In genomic region chr1:107243461-107243860, GRCh38 we compare ENCODE assay signal across 24 cellular contexts.
DNase-seq lines count a peak whose midpoint lies in the region; ATAC-seq and TF ChIP-seq lines count a peak whose summit lies in the region.
"Had no signal": no experiment of that assay in that cellular context is flagged by ENCODE, and none has a peak within 500 bp of the region (broad histone marks: within the 10 kb centered on the region; RNA-seq: fewer than 3 reads in every experiment).

No MANE protein-coding gene starts in this region.

- CTCF ChIA-PET in A673 (lab: Charles Lee) (no interaction called here), WTC11 (lab: Charles Lee) (interaction anchor here (1.0 to 1.6 kb wide), 3 partner anchors 13 to 46 kb away, joined by 3 to 8 read pairs (median 4); no protein-coding TSS in a partner anchor)

- TF ChIP-seq CTCF in A673 (conservative IDR thresholded peaks at IDR 0.05; ENCODE audit: low read depth, low read length) (no peak), DOHH2 (IDR thresholded peaks at IDR 0.05; ENCODE audit: low read depth, low read length, poor library complexity, severe bottlenecking) (no peak), WTC11 (IDR thresholded peaks at IDR 0.05) (no peak)

- peaks cover 5% of the 10 kb centered on the region for H3F3A ChIP-seq in DOHH2 (ENCODE audit: control insufficient read depth, insufficient read depth)

- no peak overlapping the region for H3K4me3 ChIP-seq in A673 (ENCODE audit: low read depth, low read length, poor library complexity, severe bottlenecking)
- H3K4me3 ChIP-seq in DOHH2 (ENCODE audit: low read length) = no peak overlapping the region
- no peak overlapping the region for H3K4me3 ChIP-seq in HAP-1
- H3K4me3 ChIP-seq: BLaER1 treated with 17β-estradiol and CSF1 and Interleukin-3, amounts not matched to agents 10 nM and 100 nM; GM12878 had no signal

- H3K36me3 ChIP-seq in A673 (ENCODE audit: insufficient read depth, low read length, poor library complexity, severe bottlenecking) (peaks cover 8% of the 10 kb centered on the region), DOHH2 (ENCODE audit: control insufficient read depth, low read length) (no peaks in the 10 kb centered on the region), HAP-1 (replicated peaks) (no peaks in the 10 kb centered on the region)
- H3K36me3 ChIP-seq: BLaER1 treated with 17β-estradiol and CSF1 and Interleukin-3, amounts not matched to agents 10 nM and 100 nM had no signal

- peaks cover 2% of the 10 kb centered on the region; the same call in 1 of the 2 replicates for H3K36me3 Mint-ChIP-seq in WTC11
- H3K36me3 Mint-ChIP-seq: CD4-positive, alpha-beta memory T cell; CD4-positive, CD25-positive, alpha-beta regulatory T cell; CD8-positive, alpha-beta memory T cell had no signal

- no TSS peak for BruUV-seq in A673 (replicated peaks; lab: Mats Ljungman, UMichigan)

- no peaks in the 10 kb centered on the region for H3K9me2 ChIP-seq in DOHH2 (replicated peaks; ENCODE audit: control insufficient read depth, low read length)

- no peak overlapping the region for H3K4me3 Mint-ChIP-seq in WTC11
- H3K4me3 Mint-ChIP-seq: B cell; CD4-positive, alpha-beta memory T cell; CD4-positive, CD25-positive, alpha-beta regulatory T cell; CD8-positive, alpha-beta memory T cell had no signal

- in situ Hi-C loops in HAP-1 (cut with MboI; ENCODE audit: low sequenced_read_pairs) = no loop called here

- POLR2A ChIA-PET in A673 (lab: Charles Lee; ENCODE audit: low non-redundant PET) (no interaction called here), WTC11 (lab: Charles Lee) (no interaction called here)

- H3K4me2 ChIP-seq in DOHH2 (ENCODE audit: low read length) = 0 out of 2 replicates have a peak overlapping the region, but pooled peaks have one; percentile 2
- H3K4me2 ChIP-seq: BLaER1 treated with 17β-estradiol and CSF1 and Interleukin-3, amounts not matched to agents 10 nM and 100 nM had no signal

- no peaks in the 10 kb centered on the region for H4K20me1 ChIP-seq in DOHH2 (ENCODE audit: control insufficient read depth, insufficient read depth, low read depth, low read length)
- H4K20me1 ChIP-seq: BLaER1 treated with 17β-estradiol and CSF1 and Interleukin-3, amounts not matched to agents 10 nM and 100 nM had no signal

- no peaks in the 10 kb centered on the region for H3K9me3 ChIP-seq in A673 (ENCODE audit: low read depth, low read length, poor library complexity, severe bottlenecking)
- H3K9me3 ChIP-seq in DOHH2 (ENCODE audit: control insufficient read depth, insufficient read depth, low read length) = no peaks in the 10 kb centered on the region
- no peaks in the 10 kb centered on the region for H3K9me3 ChIP-seq in HAP-1

- intact Hi-C loops in A673 (cut with micrococcal nuclease; ENCODE audit: unreplicated experiment) = no loop called here

- peak; percentile 19 for DNase-seq in NCI-H146 (lab: John Stamatoyannopoulos, UW)
- no peak for DNase-seq in NCI-H146 treated with DMSO at 0.1 percent for 48 hours (lab: John Stamatoyannopoulos, UW; ENCODE audit: unreplicated experiment)
- DNase-seq in A673 (ENCODE audit: low spot score) = no peak
- no peak for DNase-seq in WTC11 (ENCODE audit: low spot score)
- DNase-seq in HAP-1 (ENCODE audit: low spot score in 2 of 2) = no peak
- no peak for DNase-seq in NCI-H524 (lab: John Stamatoyannopoulos, UW)
- DNase-seq in A172 (ENCODE audit: low spot score) = no peak
- DNase-seq: AML-193; CD4-positive, alpha-beta memory T cell; CD4-positive, CD25-positive, alpha-beta regulatory T cell; CD8-positive, alpha-beta memory T cell; COR-L47; DMS 273 treated with DMSO at 0.1 percent for 48 hours; DMS153; DMS53; DMS79; EL; GDM1 had no signal

- no peak; the same call in 1 of the 2 replicates for ATAC-seq in WTC11
- ATAC-seq: GM12878 had no signal

- H3K9me3 Mint-ChIP-seq in WTC11 = peaks cover 5% of the 10 kb centered on the region

- peaks cover 84% of the 10 kb centered on the region for H3K4me1 ChIP-seq in A673 (ENCODE audit: insufficient read depth, low read length, poor library complexity, severe bottlenecking)
- H3K4me1 ChIP-seq in DOHH2 (ENCODE audit: control insufficient read depth, low read length) = peaks cover 58% of the 10 kb centered on the region
- no peaks in the 10 kb centered on the region for H3K4me1 ChIP-seq in HAP-1

- H3K79me2 ChIP-seq in DOHH2 (ENCODE audit: control insufficient read depth, low read length) = peaks cover 7% of the 10 kb centered on the region; the same call in 1 of the 2 replicates

- H3K27ac ChIP-seq in A673 (ENCODE audit: low read depth, low read length, poor library complexity, severe bottlenecking) (peak overlapping the region; percentile 51), DOHH2 (ENCODE audit: low read depth, low read length) (no peak overlapping the region)
- H3K27ac ChIP-seq: 22Rv1; BLaER1 treated with 17β-estradiol and CSF1 and Interleukin-3, amounts not matched to agents 10 nM and 100 nM; C4-2B had no signal

- no peaks in the 10 kb centered on the region for H3K27me3 Mint-ChIP-seq in WTC11 (ENCODE audit: low read depth)
- H3K27me3 Mint-ChIP-seq: B cell; CD4-positive, CD25-positive, alpha-beta regulatory T cell; CD8-positive, alpha-beta memory T cell had no signal

- no peaks in the 10 kb centered on the region for H3K27me3 ChIP-seq in A673 (replicated peaks; ENCODE audit: insufficient read depth, low read depth, low read length, poor library complexity)
- H3K27me3 ChIP-seq in DOHH2 (ENCODE audit: control insufficient read depth, low read length) = no peaks in the 10 kb centered on the region
- no peaks in the 10 kb centered on the region for H3K27me3 ChIP-seq in HAP-1 (ENCODE audit: low read depth)
- H3K27me3 ChIP-seq: BLaER1 treated with 17β-estradiol and CSF1 and Interleukin-3, amounts not matched to agents 10 nM and 100 nM had no signal

- H3K27ac Mint-ChIP-seq in WTC11 = no peak overlapping the region
- H3K27ac Mint-ChIP-seq: B cell; CD4-positive, alpha-beta memory T cell; CD4-positive, CD25-positive, alpha-beta regulatory T cell; CD8-positive, alpha-beta memory T cell had no signal

- H3K4me1 Mint-ChIP-seq in WTC11 = peaks cover 24% of the 10 kb centered on the region
- H3K4me1 Mint-ChIP-seq: CD4-positive, alpha-beta memory T cell; CD4-positive, CD25-positive, alpha-beta regulatory T cell; CD8-positive, alpha-beta memory T cell had no signal

TF ChIP-seq in WTC11, 78 proteins besides CTCF, POLR2A, EP300 and RAD21:
- TF ChIP-seq ZNF121 (CRISPR knock-in tag; IDR thresholded peaks at IDR 0.05) (peak; percentile 64), FOXK1 (CRISPR knock-in tag; IDR thresholded peaks at IDR 0.05) (no peak)
